Comparison of ENCODE assay signal across 8 cellular contexts in genomic region chr19:4233282-4233853, GRCh38. TPM values are rescaled to one million over a fixed set of nuclear protein-coding genes. Genes with fewer than 3 reads are reported as not detected.
DNase-seq lines count a peak whose midpoint lies in the region; ATAC-seq and TF ChIP-seq lines count a peak whose summit lies in the region.

No MANE protein-coding gene starts in this region.

- no peaks in the 10 kb centered on the region for H3K36me3 Mint-ChIP-seq in CD8-positive, alpha-beta T cell
- peaks cover 8% of the 10 kb centered on the region for H3K36me3 Mint-ChIP-seq in stimulated activated effector memory CD8-positive, alpha-beta T cell treated with anti-CD3 and anti-CD28 coated beads, Interleukin-12 subunit alpha, Interleukin-12 subunit beta, amount 100 ng/mL, for 72 hours

- TF ChIP-seq CTCF in CD8-positive, alpha-beta T cell (IDR thresholded peaks at IDR 0.05) = peak; percentile 38

- H3K36me3 ChIP-seq in CD8-positive, alpha-beta T cell (ENCODE audit: insufficient read depth, low read length) = no peaks in the 10 kb centered on the region

- H3K27ac Mint-ChIP-seq in CD8-positive, alpha-beta T cell = no peak overlapping the region
- H3K27ac Mint-ChIP-seq in stimulated activated effector memory CD8-positive, alpha-beta T cell treated with anti-CD3 and anti-CD28 coated beads, Interleukin-12 subunit alpha, Interleukin-12 subunit beta, amount 100 ng/mL, for 72 hours = peak overlapping the region; percentile 60

- CTCF ChIA-PET in CD8-positive, alpha-beta T cell (lab: Charles Lee) = interaction anchor here (0.6 to 1.3 kb wide), 2 partner anchors 11 to 119 kb away, joined by 3 to 7 read pairs; no protein-coding TSS in a partner anchor

- intact Hi-C loops in CD8-positive, alpha-beta T cell (cut with DNase I, micrococcal nuclease) = no loop called here

- H3K4me3 ChIP-seq in CD8-positive, alpha-beta T cell (ENCODE audit: low read depth, low read length) = no peak overlapping the region
- no peak overlapping the region for H3K4me3 ChIP-seq in Jurkat, Clone E6-1 (ENCODE audit: low read length)

- no peak overlapping the region for H3K27ac ChIP-seq in CD8-positive, alpha-beta T cell (ENCODE audit: low read depth, low read length)

- no peaks in the 10 kb centered on the region for H3K9me3 ChIP-seq in CD8-positive, alpha-beta T cell (ENCODE audit: low read length)

- H3K4me1 Mint-ChIP-seq in CD8-positive, alpha-beta T cell (ENCODE audit: low read depth) = no peaks in the 10 kb centered on the region
- peaks cover 7% of the 10 kb centered on the region for H3K4me1 Mint-ChIP-seq in stimulated activated effector memory CD8-positive, alpha-beta T cell treated with anti-CD3 and anti-CD28 coated beads, Interleukin-12 subunit alpha, Interleukin-12 subunit beta, amount 100 ng/mL, for 72 hours

- DNase-seq in CD8-positive, alpha-beta T cell = peak; percentile 36 to 78 (median 60)
- peak; percentile 26 for DNase-seq in Jurkat, Clone E6-1 (ENCODE audit: low read depth, low spot score)
- peak; percentile 90 for DNase-seq in activated CD4-positive, CD25-positive, alpha-beta regulatory T cell treated with anti-CD3 and anti-CD28 coated beads, Interleukin-2, amount 50 U/mL, for 72 hours
- DNase-seq in cerebellar cortex (ENCODE audit: low spot score) (peak; percentile 37), myocyte (ENCODE audit: low read depth) (peak; percentile 51)
- DNase-seq in stimulated activated effector memory CD8-positive, alpha-beta T cell treated with anti-CD3 and anti-CD28 coated beads, Interleukin-12 subunit alpha, Interleukin-12 subunit beta, amount 100 ng/mL, for 72 hours (ENCODE audit: low spot score in 2 of 2) = peak; percentile 83 to 92

- H3K4me3 Mint-ChIP-seq in CD8-positive, alpha-beta T cell = no peak overlapping the region
- no peak overlapping the region for H3K4me3 Mint-ChIP-seq in stimulated activated effector memory CD8-positive, alpha-beta T cell treated with anti-CD3 and anti-CD28 coated beads, Interleukin-12 subunit alpha, Interleukin-12 subunit beta, amount 100 ng/mL, for 72 hours

- peak; percentile 82 for ATAC-seq in CD8-positive, alpha-beta T cell
- ATAC-seq in stimulated activated effector memory CD8-positive, alpha-beta T cell treated with anti-CD3 and anti-CD28 coated beads, Interleukin-12 subunit alpha, Interleukin-12 subunit beta, amount 100 ng/mL, for 72 hours = peak; percentile 33
- ATAC-seq in GM18517 (IDR thresholded peaks at IDR 0.05; ENCODE audit: unreplicated experiment) (no peak), HG03520 (IDR thresholded peaks at IDR 0.05; ENCODE audit: unreplicated experiment) (no peak)

- H3K27me3 ChIP-seq in CD8-positive, alpha-beta T cell (ENCODE audit: insufficient read depth, low read length) = peaks cover 4% of the 10 kb centered on the region

- POLR2A ChIA-PET in CD8-positive, alpha-beta T cell (lab: Charles Lee) = no interaction called here

- no peaks in the 10 kb centered on the region for H3K4me1 ChIP-seq in CD8-positive, alpha-beta T cell (ENCODE audit: insufficient read depth, low read length)

- H3K27me3 Mint-ChIP-seq in CD8-positive, alpha-beta T cell (ENCODE audit: low read depth) = peaks cover 17% of the 10 kb centered on the region

- no peaks in the 10 kb centered on the region for H3K9me3 Mint-ChIP-seq in CD8-positive, alpha-beta T cell
- no peaks in the 10 kb centered on the region for H3K9me3 Mint-ChIP-seq in stimulated activated effector memory CD8-positive, alpha-beta T cell treated with anti-CD3 and anti-CD28 coated beads, Interleukin-12 subunit alpha, Interleukin-12 subunit beta, amount 100 ng/mL, for 72 hours

RNA-seq across cellular contexts. Expression of gene EBI3, which starts 4.0 kb away (rescaled TPM):
- not detected for total RNA-seq in CD8-positive, alpha-beta T cell
- not detected for polyA plus RNA-seq in Jurkat, Clone E6-1 (2012; ENCODE audit: insufficient read depth, insufficient read length)
- 0.11 and 0.21 TPM in 2 replicates for total RNA-seq in myocyte
- polyA plus RNA-seq in myocyte (2012) = 0.23 TPM

RNA-seq across cellular contexts. Expression of gene YJU2, which starts 13.5 kb away (rescaled TPM):
- 10 to 100 TPM; 53.9 to 61.6 TPM for total RNA-seq in CD8-positive, alpha-beta T cell
- 28.8 TPM for polyA plus RNA-seq in Jurkat, Clone E6-1 (2012; ENCODE audit: insufficient read depth, insufficient read length)
- 13.3 and 17.2 TPM in 2 replicates for total RNA-seq in myocyte
- 14.5 TPM for polyA plus RNA-seq in myocyte (2012)

RNA-seq across cellular contexts. Expression of gene SHD, which starts 45.7 kb away (rescaled TPM):
- total RNA-seq in CD8-positive, alpha-beta T cell = under 1 TPM in 1 of 2 experiments, not detected in 1; 0.11 TPM
- polyA plus RNA-seq in Jurkat, Clone E6-1 (2012; ENCODE audit: insufficient read depth, insufficient read length) = not detected
- 839 and 1,129 TPM in 2 replicates for total RNA-seq in myocyte
- polyA plus RNA-seq in myocyte (2012) = 275 TPM

RNA-seq across cellular contexts. Expression of gene ANKRD24, which starts 50.9 kb away (rescaled TPM):
- total RNA-seq in CD8-positive, alpha-beta T cell = 1 to 10 TPM in 1 of 2 experiments, under 1 TPM in 1; 0.83 to 1.2 TPM
- polyA plus RNA-seq in Jurkat, Clone E6-1 (2012; ENCODE audit: insufficient read depth, insufficient read length) = 0.86 TPM
- total RNA-seq in myocyte = 0.53 and 1.4 TPM in 2 replicates
- 1.1 TPM for polyA plus RNA-seq in myocyte (2012)

RNA-seq across cellular contexts. Expression of gene SIRT6, which starts 51.0 kb away (rescaled TPM):
- total RNA-seq in CD8-positive, alpha-beta T cell = 10 to 100 TPM; 12.0 to 13.0 TPM
- 24.5 TPM for polyA plus RNA-seq in Jurkat, Clone E6-1 (2012; ENCODE audit: insufficient read depth, insufficient read length)
- total RNA-seq in myocyte = 19.3 and 22.4 TPM in 2 replicates
- 20.6 TPM for polyA plus RNA-seq in myocyte (2012)

Comparison
In these comparisons a context has a peak if more than half of its experiments do, and no peak if none do; other contexts are left out.
1. ATAC-seq: peak in CD8-positive, alpha-beta T cell (single experiment) and stimulated activated effector memory CD8-positive, alpha-beta T cell treated with anti-CD3 and anti-CD28 coated beads, Interleukin-12 subunit alpha, Interleukin-12 subunit beta, amount 100 ng/mL, for 72 hours (single experiment); none in GM18517 (single experiment) and HG03520 (single experiment).
2. DNase-seq: peak in every context shown above with its lines; median percentile 90 in activated CD4-positive, CD25-positive, alpha-beta regulatory T cell treated with anti-CD3 and anti-CD28 coated beads, Interleukin-2, amount 50 U/mL, for 72 hours; 88 in stimulated activated effector memory CD8-positive, alpha-beta T cell treated with anti-CD3 and anti-CD28 coated beads, Interleukin-12 subunit alpha, Interleukin-12 subunit beta, amount 100 ng/mL, for 72 hours; 60 in CD8-positive, alpha-beta T cell; 51 in myocyte; 37 in cerebellar cortex; 26 in Jurkat, Clone E6-1.
3. RNA of gene SHD, which starts 45.7 kb away (total RNA-seq): 839 to 1,129 TPM in myocyte; 0.11 TPM in CD8-positive, alpha-beta T cell; every median in the first group is over 100 times any median in the second.